18 cellular contexts compared by ENCODE assay signal in the genomic region with DNA sequence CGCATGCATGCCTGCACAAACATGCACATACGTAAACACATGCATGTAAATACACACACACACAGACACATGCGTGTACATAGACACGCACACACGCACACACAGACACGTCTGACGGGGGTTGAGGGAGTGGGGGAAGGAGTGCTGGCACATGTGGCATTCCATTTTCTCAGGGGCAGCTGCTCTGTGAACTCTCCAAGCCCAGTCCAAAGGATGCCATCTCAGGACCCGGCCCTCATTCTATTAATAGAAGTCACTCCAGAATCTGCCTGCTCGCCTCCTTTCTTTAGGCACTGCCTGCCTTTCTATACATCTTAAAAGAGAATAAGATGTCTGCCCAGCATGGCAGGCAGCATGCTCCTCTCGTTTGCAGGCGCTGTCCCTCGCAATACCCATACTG.
"Had no signal": no experiment of that assay in that cellular context is flagged by ENCODE, and none has a peak within 500 bp of the region (broad histone marks: within the 10 kb centered on the region; RNA-seq: fewer than 3 reads in every experiment).

No MANE protein-coding gene starts in this region.

- H3K27ac Mint-ChIP-seq: activated CD4-positive, alpha-beta T cell treated with anti-CD3 and anti-CD28 coated beads, Interleukin-2, amount 10 ng/mL, durations not matched to agents 7 days and 5 days; activated CD8-positive, alpha-beta T cell treated with anti-CD3 and anti-CD28 coated beads, Interleukin-2, amount 10 ng/mL, durations not matched to agents 7 days and 5 days; activated naive CD4-positive, alpha-beta T cell treated with anti-CD3 and anti-CD28 coated beads, Interleukin-2, amount 10 ng/mL, durations not matched to agents 7 days and 5 days; activated naive CD8-positive, alpha-beta T cell treated with anti-CD3 and anti-CD28 coated beads, Interleukin-2, amount 50 U/mL, for 24 hours; effector memory CD8-positive, alpha-beta T cell; nephron progenitor cell had no signal

- H3K36me3 ChIP-seq: breast epithelium, lower lobe of right lung, transverse colon had no signal

- DNase-seq: activated CD4-positive, alpha-beta T cell treated with anti-CD3 and anti-CD28 coated beads, Interleukin-2, amount 10 ng/mL, durations not matched to agents 7 days and 5 days; activated CD8-positive, alpha-beta T cell treated with anti-CD3 and anti-CD28 coated beads, Interleukin-2, amount 10 ng/mL, durations not matched to agents 7 days and 5 days; activated naive CD4-positive, alpha-beta T cell treated with anti-CD3 and anti-CD28 coated beads, Interleukin-2, amount 10 ng/mL, durations not matched to agents 7 days and 5 days; activated naive CD8-positive, alpha-beta T cell treated with anti-CD3 and anti-CD28 coated beads, Interleukin-2, amount 50 U/mL, for 24 hours; activated T-cell treated with anti-CD3 and anti-CD28 coated beads, Interleukin-2, amount 50 U/mL, for 4 hours; aorta; effector memory CD8-positive, alpha-beta T cell; islet precursor cell; lower lobe of right lung; nephron progenitor cell; stimulated activated CD4-positive, alpha-beta T cell treated with anti-CD3 and anti-CD28 coated beads, Interleukin-1b, Interleukin-23, amount 100 ng/mL, for 48 hours; stimulated activated naive CD4-positive, alpha-beta T cell treated with Interleukin-2 at 50 U/mL for 16 hours; substantia nigra; T-helper 1 cell; T-helper 9 cell; transverse colon had no signal

- ATAC-seq: activated CD4-positive, CD25-positive, alpha-beta regulatory T cell treated with anti-CD3 and anti-CD28 coated beads, Interleukin-2, amount 50 U/mL, for 24 hours; activated CD8-positive, alpha-beta T cell treated with anti-CD3 and anti-CD28 coated beads, Interleukin-2, amount 10 ng/mL, durations not matched to agents 7 days and 5 days; activated naive CD8-positive, alpha-beta T cell treated with anti-CD3 and anti-CD28 coated beads, Interleukin-2, amount 50 U/mL, for 24 hours; activated T-cell treated with anti-CD3 and anti-CD28 coated beads, Interleukin-2, amount 50 U/mL, for 4 hours; effector memory CD8-positive, alpha-beta T cell; lower lobe of right lung had no signal

- H3K4me3 Mint-ChIP-seq: activated CD4-positive, alpha-beta T cell treated with anti-CD3 and anti-CD28 coated beads, Interleukin-2, amount 10 ng/mL, durations not matched to agents 7 days and 5 days; activated CD8-positive, alpha-beta T cell treated with anti-CD3 and anti-CD28 coated beads, Interleukin-2, amount 10 ng/mL, durations not matched to agents 7 days and 5 days; activated naive CD4-positive, alpha-beta T cell treated with anti-CD3 and anti-CD28 coated beads, Interleukin-2, amount 10 ng/mL, durations not matched to agents 7 days and 5 days; activated naive CD8-positive, alpha-beta T cell treated with anti-CD3 and anti-CD28 coated beads, Interleukin-2, amount 50 U/mL, for 24 hours; activated T-cell treated with anti-CD3 and anti-CD28 coated beads, Interleukin-2, amount 50 U/mL, for 4 hours; effector memory CD8-positive, alpha-beta T cell; nephron progenitor cell had no signal

- H3K36me3 Mint-ChIP-seq: activated naive CD4-positive, alpha-beta T cell treated with anti-CD3 and anti-CD28 coated beads, Interleukin-2, amount 10 ng/mL, durations not matched to agents 7 days and 5 days had no signal

- H3K4me3 ChIP-seq: breast epithelium, lower lobe of right lung, transverse colon had no signal

- H3K9me3 ChIP-seq: breast epithelium, lower lobe of right lung, transverse colon had no signal

- H3K27ac ChIP-seq: lower lobe of right lung, transverse colon had no signal

- H3K9me3 Mint-ChIP-seq: activated CD4-positive, alpha-beta T cell treated with anti-CD3 and anti-CD28 coated beads, Interleukin-2, amount 10 ng/mL, durations not matched to agents 7 days and 5 days; activated naive CD4-positive, alpha-beta T cell treated with anti-CD3 and anti-CD28 coated beads, Interleukin-2, amount 10 ng/mL, durations not matched to agents 7 days and 5 days; activated naive CD8-positive, alpha-beta T cell treated with anti-CD3 and anti-CD28 coated beads, Interleukin-2, amount 50 U/mL, for 24 hours; activated T-cell treated with anti-CD3 and anti-CD28 coated beads, Interleukin-2, amount 50 U/mL, for 4 hours; effector memory CD8-positive, alpha-beta T cell; nephron progenitor cell had no signal
